22 cellular contexts compared by ENCODE assay signal in genomic region chr18:45522371-45522770, GRCh38.
DNase-seq lines count a peak whose midpoint lies in the region; ATAC-seq and TF ChIP-seq lines count a peak whose summit lies in the region.
"Had no signal": no experiment of that assay in that cellular context is flagged by ENCODE, and none has a peak within 500 bp of the region (broad histone marks: within the 10 kb centered on the region; RNA-seq: fewer than 3 reads in every experiment).

No MANE protein-coding gene starts in this region.

- ATAC-seq in natural killer cell treated with Interleukin-12 subunit alpha and Interleukin-12 subunit beta and Interleukin-15 and Interleukin-18, amount 100 ng/mL, for 72 hours, result no peak
- no peak for ATAC-seq in HG02852 (IDR thresholded peaks at IDR 0.05; ENCODE audit: unreplicated experiment)
- ATAC-seq: PC-3 had no signal

- no CpG with 5 or more reads among the region's 8 CpGs for WGBS in trophoblast cell (ENCODE audit: extremely low coverage, insufficient coverage, insufficient read length)

- no peak overlapping the region for H2BK12ac ChIP-seq in trophoblast cell (ENCODE audit: low read length)

- H3K27me3 Mint-ChIP-seq in natural killer cell treated with Interleukin-12 subunit alpha and Interleukin-12 subunit beta and Interleukin-15 and Interleukin-18, amount 100 ng/mL, for 72 hours, result peaks cover 17 to 20% of the 10 kb centered on the region in 2 donors

- H3K79me1 ChIP-seq in trophoblast cell (ENCODE audit: low read length), result peaks cover 4% of the 10 kb centered on the region

- intact Hi-C loops in ascending aorta (cut with DNase I), result loop anchor here (5.0 to 10.0 kb wide), 8 partner anchors 95 to 930 kb away; partner anchors contain the start of genes SETBP1 and SLC14A2

- H3K9ac ChIP-seq in trophoblast cell (ENCODE audit: low read length), result no peak overlapping the region

- H3K36me3 ChIP-seq in ascending aorta (no peaks in the 10 kb centered on the region), trophoblast cell (ENCODE audit: control insufficient read depth in 1 of 2, insufficient read depth in 2 of 2, low read length in 2 of 2) (no peaks in the 10 kb centered on the region)
- H3K36me3 ChIP-seq: SJCRH30, uterus had no signal

- H2AFZ ChIP-seq in trophoblast cell (ENCODE audit: insufficient read depth, low read length, poor library complexity), result no peak overlapping the region

- H3K27ac Mint-ChIP-seq in natural killer cell treated with Interleukin-12 subunit alpha and Interleukin-12 subunit beta and Interleukin-15 and Interleukin-18, amount 100 ng/mL, for 72 hours, result no peak overlapping the region
- H3K27ac Mint-ChIP-seq: activated naive CD8-positive, alpha-beta T cell treated with anti-CD3 and anti-CD28 coated beads for 36 hours; activated T-helper 1 cell treated with anti-CD3 and anti-CD28 coated beads, Interleukin-12 subunit alpha, Interleukin-12 subunit beta, Interleukin-2, Interleukin-4 antibody, amounts not matched to agents 30 ng/mL and 10 ng/mL and 1 ng/mL, durations not matched to agents 14 hours and 24 hours and 36 hours; stimulated activated naive CD8-positive, alpha-beta T cell treated with anti-CD3 and anti-CD28 coated beads, Interleukin-15, amount 100 ng/mL, for 72 hours had no signal

- H3K4ac ChIP-seq in trophoblast cell (ENCODE audit: low read depth, low read length), result no peak overlapping the region

- H3K9me3 Mint-ChIP-seq in natural killer cell treated with Interleukin-12 subunit alpha and Interleukin-12 subunit beta and Interleukin-15 and Interleukin-18, amount 100 ng/mL, for 72 hours, result no peaks in the 10 kb centered on the region
- H3K9me3 Mint-ChIP-seq: activated naive CD8-positive, alpha-beta T cell treated with anti-CD3 and anti-CD28 coated beads for 36 hours; activated T-helper 1 cell treated with anti-CD3 and anti-CD28 coated beads, Interleukin-12 subunit alpha, Interleukin-12 subunit beta, Interleukin-2, Interleukin-4 antibody, amounts not matched to agents 30 ng/mL and 10 ng/mL and 1 ng/mL, durations not matched to agents 14 hours and 24 hours and 36 hours; stimulated activated naive CD8-positive, alpha-beta T cell treated with anti-CD3 and anti-CD28 coated beads, Interleukin-15, amount 100 ng/mL, for 72 hours had no signal

- H4K8ac ChIP-seq in trophoblast cell (ENCODE audit: low read depth, low read length), result no peak overlapping the region

- no peak overlapping the region for H3K23ac ChIP-seq in trophoblast cell (ENCODE audit: low read length)

- no peak overlapping the region for H4K12ac ChIP-seq in trophoblast cell (ENCODE audit: low read depth, low read length)

- H2AK5ac ChIP-seq in trophoblast cell (ENCODE audit: low read length), result no peak overlapping the region

- H3K4me3 Mint-ChIP-seq in natural killer cell treated with Interleukin-12 subunit alpha and Interleukin-12 subunit beta and Interleukin-15 and Interleukin-18, amount 100 ng/mL, for 72 hours, result no peak overlapping the region
- H3K4me3 Mint-ChIP-seq: activated naive CD8-positive, alpha-beta T cell treated with anti-CD3 and anti-CD28 coated beads for 36 hours; activated T-helper 1 cell treated with anti-CD3 and anti-CD28 coated beads, Interleukin-12 subunit alpha, Interleukin-12 subunit beta, Interleukin-2, Interleukin-4 antibody, amounts not matched to agents 30 ng/mL and 10 ng/mL and 1 ng/mL, durations not matched to agents 14 hours and 24 hours and 36 hours; stimulated activated naive CD8-positive, alpha-beta T cell treated with anti-CD3 and anti-CD28 coated beads, Interleukin-15, amount 100 ng/mL, for 72 hours had no signal

- H2BK120ac ChIP-seq in trophoblast cell (ENCODE audit: insufficient read depth, low read length, poor library complexity), result no peak overlapping the region

- no peaks in the 10 kb centered on the region for H3K79me2 ChIP-seq in trophoblast cell (ENCODE audit: control insufficient read depth, insufficient read depth, low read length, poor library complexity)

- no peaks in the 10 kb centered on the region for H3K27me3 ChIP-seq in ascending aorta
- no peaks in the 10 kb centered on the region for H3K27me3 ChIP-seq in trophoblast cell (ENCODE audit: insufficient read depth, low read length)
- H3K27me3 ChIP-seq: SJCRH30, uterus had no signal

- peaks cover 12 to 55% of the 10 kb centered on the region in 2 donors for H3K4me1 ChIP-seq in ascending aorta
- H3K4me1 ChIP-seq in trophoblast cell (ENCODE audit: control insufficient read depth in 1 of 2, insufficient read depth in 2 of 2, low read length in 2 of 2), result peaks cover 14 to 30% of the 10 kb centered on the region in 2 experiments
- H3K4me1 ChIP-seq: SJCRH30 had no signal

- no peak overlapping the region for H3K18ac ChIP-seq in trophoblast cell (ENCODE audit: low read length)

- H2BK5ac ChIP-seq in trophoblast cell (ENCODE audit: low read depth, low read length, poor library complexity), result no peak overlapping the region

- no peak for TF ChIP-seq CTCF in ascending aorta (IDR thresholded peaks at IDR 0.05)
- no peak for TF ChIP-seq CTCF in fibroblast of mammary gland (conservative IDR thresholded peaks at IDR 0.05; ENCODE audit: control insufficient read depth, insufficient read depth, low read depth, low read length)

- H3K36me3 Mint-ChIP-seq in natural killer cell treated with Interleukin-12 subunit alpha and Interleukin-12 subunit beta and Interleukin-15 and Interleukin-18, amount 100 ng/mL, for 72 hours, result no peaks in the 10 kb centered on the region
- H3K36me3 Mint-ChIP-seq: activated naive CD8-positive, alpha-beta T cell treated with anti-CD3 and anti-CD28 coated beads for 36 hours had no signal

- peak overlapping the region; percentile 81 to 91 for H3K27ac ChIP-seq in ascending aorta
- H3K27ac ChIP-seq in trophoblast cell (ENCODE audit: low read depth, low read length), result no peak overlapping the region
- H3K27ac ChIP-seq: SJCRH30 had no signal

- H3K9me3 ChIP-seq in ascending aorta (no peaks in the 10 kb centered on the region), trophoblast cell (ENCODE audit: insufficient read depth, low read depth, low read length) (peaks cover 1% of the 10 kb centered on the region)
- H3K9me3 ChIP-seq: SJCRH30, uterus had no signal

- H3K4me3 ChIP-seq in ascending aorta (peak overlapping the region in 1 of 2 donors; percentile 24), fibroblast of mammary gland (ENCODE audit: control insufficient read depth, low read depth, low read length) (no peak overlapping the region), trophoblast cell (ENCODE audit: low read depth, low read length) (no peak overlapping the region)
- H3K4me3 ChIP-seq: SJCRH30, uterus had no signal

- no peak overlapping the region for H3K4me2 ChIP-seq in trophoblast cell (ENCODE audit: low read length)

- no peak overlapping the region for H4K91ac ChIP-seq in trophoblast cell (ENCODE audit: low read depth, low read length)

- no peak overlapping the region for H3K14ac ChIP-seq in trophoblast cell (ENCODE audit: low read length)

- H3K4me1 Mint-ChIP-seq in natural killer cell treated with Interleukin-12 subunit alpha and Interleukin-12 subunit beta and Interleukin-15 and Interleukin-18, amount 100 ng/mL, for 72 hours (ENCODE audit: low read depth in 2 of 2), result no peaks in the 10 kb centered on the region
- H3K4me1 Mint-ChIP-seq: activated naive CD8-positive, alpha-beta T cell treated with anti-CD3 and anti-CD28 coated beads for 36 hours; stimulated activated naive CD8-positive, alpha-beta T cell treated with anti-CD3 and anti-CD28 coated beads, Interleukin-15, amount 100 ng/mL, for 72 hours had no signal

- DNase-seq in GM03348 (ENCODE audit: low spot score) (peak; percentile 78), ascending aorta (ENCODE audit: low spot score in 2 of 2) (peak in 1 of 2 donors; percentile 84), fibroblast of mammary gland (ENCODE audit: low read depth) (peak; percentile 73), trophoblast cell (peak; percentile 38 to 49), GF-D8 (lab: John Stamatoyannopoulos, UW) (no peak), SHP77 (lab: John Stamatoyannopoulos, UW) (no peak)
- DNase-seq in natural killer cell treated with Interleukin-12 subunit alpha and Interleukin-12 subunit beta and Interleukin-15 and Interleukin-18, amount 100 ng/mL, for 72 hours (ENCODE audit: low spot score), result no peak
- DNase-seq: activated CD4-positive, CD25-positive, alpha-beta regulatory T cell treated with anti-CD3 and anti-CD28 coated beads, Interleukin-2, amount 50 U/mL, for 72 hours; activated naive CD8-positive, alpha-beta T cell treated with anti-CD3 and anti-CD28 coated beads for 36 hours; central memory CD4-positive, alpha-beta T cell; NCI-H146; NCI-H2171 treated with DMSO at 0.1 percent for 48 hours; NCI-H774; occipital lobe; PC-3; SJCRH30; stimulated activated CD4-positive, alpha-beta T cell treated with anti-CD3 and anti-CD28 coated beads, Interleukin-1b, Interleukin-23, amount 100 ng/mL, for 48 hours; stimulated activated naive CD8-positive, alpha-beta T cell treated with anti-CD3 and anti-CD28 coated beads, Interleukin-15, amount 100 ng/mL, for 72 hours; T-helper 9 cell had no signal

Comparison
In these comparisons a context has a peak if more than half of its experiments do, and no peak if none do; other contexts are left out.
1. DNase-seq: peak in GM03348 (single experiment), fibroblast of mammary gland (single experiment) and trophoblast cell (2 of 2); none in GF-D8 (single experiment), natural killer cell treated with Interleukin-12 subunit alpha and Interleukin-12 subunit beta and Interleukin-15 and Interleukin-18, amount 100 ng/mL, for 72 hours (single experiment) and SHP77 (0 of 2).